Comparison of ENCODE assay signal across 19 cellular contexts in genomic region chr1:208292913-208293312, GRCh38. TPM values are rescaled to one million over a fixed set of nuclear protein-coding genes. Genes with fewer than 3 reads are reported as not detected.
DNase-seq lines count a peak whose midpoint lies in the region; ATAC-seq and TF ChIP-seq lines count a peak whose summit lies in the region.
"Had no signal": no experiment of that assay in that cellular context is flagged by ENCODE, and none has a peak within 500 bp of the region (broad histone marks: within the 10 kb centered on the region; RNA-seq: fewer than 3 reads in every experiment).

No MANE protein-coding gene starts in this region.

- H3K79me1 ChIP-seq in mesenchymal stem cell (replicated peaks; ENCODE audit: low read length, poor library complexity, severe bottlenecking) = no peaks in the 10 kb centered on the region

- H3F3A ChIP-seq in neural progenitor cell (ENCODE audit: low read depth) = no peaks in the 10 kb centered on the region

- H4K91ac ChIP-seq in mesenchymal stem cell (ENCODE audit: low read length) = no peak overlapping the region

- no peak overlapping the region for H3K4me3 Mint-ChIP-seq in neural progenitor cell
- H3K4me3 Mint-ChIP-seq: B cell; CD4-positive, CD25-positive, alpha-beta regulatory T cell; CD8-positive, alpha-beta memory T cell; GM23338; HFFc6 had no signal

- ATAC-seq in left lobe of liver = peak; percentile 32
- ATAC-seq: GM12878 had no signal

- H3K27me3 ChIP-seq in neural progenitor cell = no peaks in the 10 kb centered on the region
- H3K27me3 ChIP-seq in mesenchymal stem cell (ENCODE audit: control insufficient read depth in 1 of 2, insufficient read depth in 1 of 2, low read length in 2 of 2) = peaks cover 17 to 19% of the 10 kb centered on the region in 2 experiments
- H3K27me3 ChIP-seq: BLaER1 had no signal

- no peak overlapping the region for H3K9ac ChIP-seq in neural progenitor cell
- H3K9ac ChIP-seq in mesenchymal stem cell (ENCODE audit: low read length) = no peak overlapping the region
- H3K9ac ChIP-seq: BLaER1 had no signal

- no peaks in the 10 kb centered on the region for H4K20me1 ChIP-seq in neural progenitor cell (ENCODE audit: low read depth)
- H4K20me1 ChIP-seq: BLaER1 had no signal

- H3K27me3 Mint-ChIP-seq in neural progenitor cell (ENCODE audit: insufficient read depth, low read depth) = peaks cover 2% of the 10 kb centered on the region

- no peaks in the 10 kb centered on the region for H3K9me3 Mint-ChIP-seq in neural progenitor cell
- H3K9me3 Mint-ChIP-seq: CD8-positive, alpha-beta memory T cell; GM23338; HFFc6 had no signal

- no peak overlapping the region for H2BK15ac ChIP-seq in mesenchymal stem cell (ENCODE audit: low read depth, poor library complexity, severe bottlenecking)

- no peak overlapping the region for H4K8ac ChIP-seq in mesenchymal stem cell (ENCODE audit: low read length)

- H3K14ac ChIP-seq in mesenchymal stem cell (ENCODE audit: low read length in 2 of 2) = no peak overlapping the region

- no peak overlapping the region for H2BK120ac ChIP-seq in mesenchymal stem cell (ENCODE audit: low read depth, low read length)

- H3K18ac ChIP-seq in mesenchymal stem cell (ENCODE audit: low read depth in 1 of 2, low read length in 2 of 2) = no peak overlapping the region

- H3K79me2 ChIP-seq in neural progenitor cell (ENCODE audit: low read depth) = no peaks in the 10 kb centered on the region

- H3K27ac Mint-ChIP-seq in neural progenitor cell = no peak overlapping the region
- H3K27ac Mint-ChIP-seq: B cell; CD4-positive, CD25-positive, alpha-beta regulatory T cell; CD8-positive, alpha-beta memory T cell; GM23338; HFFc6 had no signal

- no peak overlapping the region for H3K23ac ChIP-seq in mesenchymal stem cell (ENCODE audit: low read length in 2 of 2)

- TF ChIP-seq CTCF in VCaP (conservative IDR thresholded peaks at IDR 0.05) = no peak
- TF ChIP-seq CTCF in neural progenitor cell (IDR thresholded peaks at IDR 0.05) = no peak

- no peaks in the 10 kb centered on the region for H3K4me1 Mint-ChIP-seq in neural progenitor cell
- H3K4me1 Mint-ChIP-seq: B cell; CD4-positive, CD25-positive, alpha-beta regulatory T cell had no signal

- H3K4me2 ChIP-seq in neural progenitor cell = peak overlapping the region; percentile 11
- no peak overlapping the region for H3K4me2 ChIP-seq in mesenchymal stem cell (ENCODE audit: low read length, poor library complexity, severe bottlenecking)
- H3K4me2 ChIP-seq: BLaER1, GM23338 had no signal

- no peak overlapping the region for H2BK12ac ChIP-seq in mesenchymal stem cell (ENCODE audit: low read length in 2 of 2)

- 86% methylated on average over 2 of the region's 2 CpGs for WGBS in mesenchymal stem cell

- H3K4me1 ChIP-seq in neural progenitor cell (peaks cover 21% of the 10 kb centered on the region), mesenchymal stem cell (ENCODE audit: control insufficient read depth, insufficient read depth, low read depth, low read length) (no peaks in the 10 kb centered on the region)
- H3K4me1 ChIP-seq: BLaER1, HAP-1 had no signal

- no peaks in the 10 kb centered on the region for H3K36me3 Mint-ChIP-seq in neural progenitor cell
- H3K36me3 Mint-ChIP-seq: CD4-positive, CD25-positive, alpha-beta regulatory T cell; CD8-positive, alpha-beta memory T cell had no signal

- H3K27ac ChIP-seq in VCaP (peak overlapping the region; percentile 47), neural progenitor cell (no peak overlapping the region), mesenchymal stem cell (ENCODE audit: low read length, poor library complexity, severe bottlenecking) (no peak overlapping the region)
- H3K27ac ChIP-seq: BLaER1 had no signal

- no peak overlapping the region for H2AK5ac ChIP-seq in mesenchymal stem cell (ENCODE audit: low read length, severe bottlenecking)

- peak; percentile 9 for DNase-seq in NCI-H2227 (lab: John Stamatoyannopoulos, UW; ENCODE audit: unreplicated experiment)
- no peak for DNase-seq in NCI-H2227 treated with DMSO at 0.1 percent for 48 hours (lab: John Stamatoyannopoulos, UW)
- DNase-seq in left lobe of liver (ENCODE audit: low spot score) = no peak
- DNase-seq in neural progenitor cell (ENCODE audit: low spot score) = no peak
- DNase-seq in mesenchymal stem cell = no peak
- no peak for DNase-seq in superior temporal gyrus (ENCODE audit: extremely low spot score)
- no peak for DNase-seq in NCI-H526 (lab: John Stamatoyannopoulos, UW)
- DNase-seq: CD4-positive, CD25-positive, alpha-beta regulatory T cell; CD8-positive, alpha-beta memory T cell; DMS 273 treated with DMSO at 0.1 percent for 48 hours; EL; GDM1; HFFc6 had no signal

- no peak overlapping the region for H2BK5ac ChIP-seq in mesenchymal stem cell (ENCODE audit: low read depth, low read length, poor library complexity, severe bottlenecking)

- H3K4ac ChIP-seq in mesenchymal stem cell (ENCODE audit: low read depth in 1 of 2, low read length in 2 of 2) = no peak overlapping the region

- H2AFZ ChIP-seq in neural progenitor cell (replicated peaks) (no peak overlapping the region), mesenchymal stem cell (ENCODE audit: low read depth, low read length) (no peak overlapping the region)

- H3K36me3 ChIP-seq in neural progenitor cell (no peaks in the 10 kb centered on the region), mesenchymal stem cell (ENCODE audit: control insufficient read depth in 1 of 2, insufficient read depth in 2 of 2, low read depth in 1 of 2, low read length in 2 of 2) (no peaks in the 10 kb centered on the region)
- H3K36me3 ChIP-seq: BLaER1, HAP-1 had no signal

- no peaks in the 10 kb centered on the region for H3K9me3 ChIP-seq in neural progenitor cell (ENCODE audit: low read depth)
- H3K9me3 ChIP-seq in mesenchymal stem cell (ENCODE audit: control insufficient read depth, low read length) = no peaks in the 10 kb centered on the region
- H3K9me3 ChIP-seq: BLaER1, HAP-1 had no signal

- H3K4me3 ChIP-seq in neural progenitor cell (no peak overlapping the region), mesenchymal stem cell (ENCODE audit: insufficient read depth in 1 of 2, low read depth in 1 of 2, low read length in 2 of 2) (no peak overlapping the region)
- H3K4me3 ChIP-seq: BLaER1, GM12878, GM23338, HAP-1 had no signal

RNA-seq across cellular contexts. Expression of gene PLXNA2, which starts 48.7 kb away (rescaled TPM):
- total RNA-seq in left lobe of liver (9.3 TPM), neural progenitor cell (ENCODE audit: low replicate concordance) (1.7 and 2.3 TPM in 2 replicates)
- polyA plus RNA-seq in mesenchymal stem cell (2013, experiment 1 of 2) = 4.6 TPM
- 4.6 TPM for polyA plus RNA-seq in mesenchymal stem cell (2013, experiment 2 of 2)
